In genomic region chr21:35309316-35309715, GRCh38 we compare ENCODE assay signal across 24 cellular contexts.
"Had no signal": no experiment of that assay in that cellular context is flagged by ENCODE, and none has a peak within 500 bp of the region (broad histone marks: within the 10 kb centered on the region; RNA-seq: fewer than 3 reads in every experiment).

No MANE protein-coding gene starts in this region.

- DNase-seq: activated CD4-positive, alpha-beta T cell treated with anti-CD3 and anti-CD28 coated beads, Interleukin-2, amount 10 ng/mL, durations not matched to agents 24 days and 14 days; activated CD4-positive, alpha-beta T cell treated with anti-CD3 and anti-CD28 coated beads, Interleukin-2, amount 50 U/mL, for 48 hours; activated CD4-positive, CD25-positive, alpha-beta regulatory T cell treated with anti-CD3 and anti-CD28 coated beads, Interleukin-2, amount 50 U/mL, for 72 hours; activated CD8-positive, alpha-beta memory T cell treated with anti-CD3 and anti-CD28 coated beads, Interleukin-2, amount 10 ng/mL, durations not matched to agents 7 days and 5 days; activated gamma-delta T cell; activated naive CD4-positive, alpha-beta T cell treated with anti-CD3 and anti-CD28 coated beads, Interleukin-2, amount 10 ng/mL, durations not matched to agents 7 days and 5 days; activated naive CD8-positive, alpha-beta T cell treated with anti-CD3 and anti-CD28 coated beads for 36 hours; activated T-cell treated with anti-CD3 and anti-CD28 coated beads, Interleukin-2, amount 50 U/mL, for 24 hours; anterior cingulate cortex; IMR-90; KG1; NCI-H1048; NCI-H146; NCI-H1930; NCI-H2107; NCI-H2171 treated with DMSO at 0.1 percent for 48 hours; NCI-H345; NCI-H510A; NCI-H526 treated with DMSO at 0.1 percent for 48 hours; NK-92 treated with Interleukin-12 subunit alpha and Interleukin-12 subunit beta, amount 100 ng/mL, for 24 hours; OCI-M1; SHP77 treated with DMSO at 0.1 percent for 48 hours had no signal

- ATAC-seq: activated CD8-positive, alpha-beta memory T cell treated with anti-CD3 and anti-CD28 coated beads, Interleukin-2, amount 10 ng/mL, durations not matched to agents 7 days and 5 days; Panc1; WTC11 had no signal
